1 cellular context compared by ENCODE assay signal in genomic region chr1:146036990-146037646, GRCh38.
TF ChIP-seq lines count a peak whose summit lies in the region.

No MANE protein-coding gene starts in this region.

TF ChIP-seq in HepG2, 621 proteins besides CTCF, POLR2A, EP300 and RAD21 (continued from another document and continues in another):
- TF ChIP-seq HMGXB3 (CRISPR knock-in tag; IDR thresholded peaks at IDR 0.05; ENCODE audit: borderline replicate concordance) (no peak), HOXA7 (CRISPR knock-in tag; IDR thresholded peaks at IDR 0.05) (no peak), NR2C2 (CRISPR knock-in tag; IDR thresholded peaks at IDR 0.05; ENCODE audit: borderline replicate concordance) (peak; percentile 12; the same call in 1 of the 2 replicates), ZSCAN21 (CRISPR knock-in tag; IDR thresholded peaks at IDR 0.05; ENCODE audit: borderline replicate concordance) (no peak), CENPBD1 (CRISPR knock-in tag; IDR thresholded peaks at IDR 0.05; ENCODE audit: borderline replicate concordance, low read depth) (no peak), ETV5 (CRISPR knock-in tag; IDR thresholded peaks at IDR 0.05; ENCODE audit: borderline replicate concordance) (peak; percentile 18; the same call in 1 of the 2 replicates), ZNF407 (CRISPR knock-in tag; IDR thresholded peaks at IDR 0.05; ENCODE audit: not compliant biosample characterization) (no peak), BCL3 (CRISPR knock-in tag; IDR thresholded peaks at IDR 0.05) (no peak), MED1 (CRISPR knock-in tag; IDR thresholded peaks at IDR 0.05) (peak; percentile 18; the same call in 1 of the 2 replicates), ZNF121 (CRISPR knock-in tag; IDR thresholded peaks at IDR 0.05) (peak; percentile 17; the same call in 1 of the 2 replicates), HIVEP1 (CRISPR knock-in tag; IDR thresholded peaks at IDR 0.05) (no peak), ZMAT3 (CRISPR knock-in tag; conservative IDR thresholded peaks at IDR 0.05) (0 out of 2 replicates have a peak, but pooled peaks have one; percentile 57), SP140L (CRISPR knock-in tag; IDR thresholded peaks at IDR 0.05; ENCODE audit: borderline replicate concordance) (no peak), ZBTB37 (CRISPR knock-in tag; IDR thresholded peaks at IDR 0.05) (no peak), ATF1 (CRISPR knock-in tag; IDR thresholded peaks at IDR 0.05) (no peak; the same call in 1 of the 2 replicates), ZNF777 (CRISPR knock-in tag; IDR thresholded peaks at IDR 0.05) (peak; percentile 48), SP4 (CRISPR knock-in tag; IDR thresholded peaks at IDR 0.05) (no peak), ZNF512 (CRISPR knock-in tag; IDR thresholded peaks at IDR 0.05) (no peak), YEATS2 (CRISPR knock-in tag; IDR thresholded peaks at IDR 0.05; ENCODE audit: borderline replicate concordance) (no peak), AHR (CRISPR knock-in tag; IDR thresholded peaks at IDR 0.05) (no peak), ZSCAN31 (CRISPR knock-in tag; IDR thresholded peaks at IDR 0.05; ENCODE audit: low read depth) (no peak), NCOA5 (CRISPR knock-in tag; IDR thresholded peaks at IDR 0.05) (no peak), ZMYM3 (CRISPR knock-in tag; IDR thresholded peaks at IDR 0.05) (no peak), ZNF382 (CRISPR knock-in tag; IDR thresholded peaks at IDR 0.05; ENCODE audit: borderline replicate concordance) (no peak), ZNF678 (CRISPR knock-in tag; IDR thresholded peaks at IDR 0.05) (no peak), ZKSCAN1 (IDR thresholded peaks at IDR 0.05; ENCODE audit: low read length) (no peak), E2F5 (CRISPR knock-in tag; conservative IDR thresholded peaks at IDR 0.05) (no peak), MIXL1 (CRISPR knock-in tag; IDR thresholded peaks at IDR 0.05) (peak; percentile 68), CBX2 (IDR thresholded peaks at IDR 0.05; ENCODE audit: low read depth, low read length) (no peak), CBX2 (CRISPR knock-in tag; IDR thresholded peaks at IDR 0.05; ENCODE audit: low read depth) (no peak), ZNF468 (CRISPR knock-in tag; IDR thresholded peaks at IDR 0.05) (no peak), ELF3 (CRISPR knock-in tag; IDR thresholded peaks at IDR 0.05) (peak; percentile 69; the same call in 1 of the 2 replicates), SMARCC2 (IDR thresholded peaks at IDR 0.05) (no peak), TBX3 (IDR thresholded peaks at IDR 0.05; ENCODE audit: borderline replicate concordance) (no peak), ZNF292 (CRISPR knock-in tag; IDR thresholded peaks at IDR 0.05; ENCODE audit: borderline replicate concordance, low read depth) (no peak), ZNF331 (CRISPR knock-in tag; IDR thresholded peaks at IDR 0.05) (peak; percentile 65), PITX1 (CRISPR knock-in tag; IDR thresholded peaks at IDR 0.05) (peak; percentile 61; the same call in 1 of the 2 replicates), BRF2 (CRISPR knock-in tag; IDR thresholded peaks at IDR 0.05) (no peak), ZNF143 (CRISPR knock-in tag; IDR thresholded peaks at IDR 0.05) (no peak), TIGD3 (CRISPR knock-in tag; IDR thresholded peaks at IDR 0.05; ENCODE audit: borderline replicate concordance) (no peak), PRMT3 (CRISPR knock-in tag; IDR thresholded peaks at IDR 0.05; ENCODE audit: borderline replicate concordance, low read depth) (no peak), CCDC6 (CRISPR knock-in tag; IDR thresholded peaks at IDR 0.05) (no peak), STAT5B (CRISPR knock-in tag; IDR thresholded peaks at IDR 0.05) (no peak), HMG20A (CRISPR knock-in tag; IDR thresholded peaks at IDR 0.05; ENCODE audit: borderline replicate concordance) (no peak)
